10 cellular contexts compared by ENCODE assay signal in genomic region chr2:181977661-181978350, GRCh38.
DNase-seq lines count a peak whose midpoint lies in the region; ATAC-seq lines count a peak whose summit lies in the region.
"Had no signal": no experiment of that assay in that cellular context is flagged by ENCODE, and none has a peak within 500 bp of the region (broad histone marks: within the 10 kb centered on the region; RNA-seq: fewer than 3 reads in every experiment).

No MANE protein-coding gene starts in this region.

- intact Hi-C loops in head of caudate nucleus (cut with DNase I) = no loop called here

- DNase-seq in AG08395 (ENCODE audit: low spot score) = peak; percentile 56
- DNase-seq in fibroblast of gingiva (ENCODE audit: low read depth) = peak; percentile 29
- no peak for DNase-seq in hippocampal formation (lab: John Stamatoyannopoulos, UW)
- DNase-seq in iPS-NIHi7 (ENCODE audit: extremely low spot score) = no peak
- DNase-seq in head of caudate nucleus = no peak
- no peak for DNase-seq in NCI-H1436 (lab: John Stamatoyannopoulos, UW)
- DNase-seq: DND-41 had no signal

- peak; percentile 91 for ATAC-seq in GM18868 (IDR thresholded peaks at IDR 0.05; ENCODE audit: unreplicated experiment)
- ATAC-seq in HG03442 (IDR thresholded peaks at IDR 0.05; ENCODE audit: unreplicated experiment) = peak; percentile 68
- ATAC-seq: K562 had no signal

Comparison
In these comparisons a context has a peak if more than half of its experiments do, and no peak if none do; other contexts are left out.
1. DNase-seq: peak in AG08395 (single experiment) and fibroblast of gingiva (single experiment); none in hippocampal formation (0 of 2), iPS-NIHi7 (single experiment), head of caudate nucleus (0 of 42) and NCI-H1436 (single experiment).